9 cellular contexts compared by ENCODE assay signal in genomic region chr4:142840516-142841123, GRCh38. TPM values are rescaled to one million over a fixed set of nuclear protein-coding genes. Genes with fewer than 3 reads are reported as not detected.
DNase-seq lines count a peak whose midpoint lies in the region; ATAC-seq, FAIRE-seq and TF ChIP-seq lines count a peak whose summit lies in the region.
"Had no signal": no experiment of that assay in that cellular context is flagged by ENCODE, and none has a peak within 500 bp of the region (broad histone marks: within the 10 kb centered on the region; RNA-seq: fewer than 3 reads in every experiment).

No MANE protein-coding gene starts in this region.

- H2AFZ ChIP-seq in PC-9: no peak overlapping the region
- no peak overlapping the region for H2AFZ ChIP-seq in smooth muscle cell (ENCODE audit: low read depth)

- H4K20me1 ChIP-seq in PC-9 (ENCODE audit: insufficient read depth) (no peaks in the 10 kb centered on the region), smooth muscle cell (ENCODE audit: low read depth) (no peaks in the 10 kb centered on the region)

- intact Hi-C loops in PC-9 (cut with micrococcal nuclease; ENCODE audit: unreplicated experiment) (loop anchor here (1.0 to 10.0 kb wide), 3 partner anchors 487 to 1466 kb away; no protein-coding TSS in a partner anchor), esophagus squamous epithelium (cut with DNase I) (loop anchor here (10.0 kb wide), 3 partner anchors 486 to 1686 kb away; no protein-coding TSS in a partner anchor)

- peaks cover 53% of the 10 kb centered on the region for H3K79me2 ChIP-seq in PC-9 (ENCODE audit: low read depth)
- H3K79me2 ChIP-seq in smooth muscle cell (ENCODE audit: low read depth): no peaks in the 10 kb centered on the region

- ATAC-seq in GM19351 (IDR thresholded peaks at IDR 0.05; ENCODE audit: unreplicated experiment) (peak; percentile 51), omental fat pad (ENCODE audit: low FRiP score) (no peak), GM18519 (IDR thresholded peaks at IDR 0.05; ENCODE audit: low FRiP score, unreplicated experiment) (no peak)

- no peaks in the 10 kb centered on the region for H3F3A ChIP-seq in PC-9 (ENCODE audit: insufficient read depth, low read depth)
- no peaks in the 10 kb centered on the region for H3F3A ChIP-seq in smooth muscle cell (ENCODE audit: low read depth)

- no TSS peak for BruUV-seq in PC-9 (replicated peaks; lab: Mats Ljungman, UMichigan)

- TF ChIP-seq CTCF in PC-9 (conservative IDR thresholded peaks at IDR 0.05) (peak; percentile 77), esophagus squamous epithelium (IDR thresholded peaks at IDR 0.05) (peak in 5 of 6 experiments; percentile 27 to 66 (median 50)), smooth muscle cell (IDR thresholded peaks at IDR 0.05; ENCODE audit: borderline replicate concordance, insufficient read depth, poor library complexity, severe bottlenecking) (peak; percentile 77), omental fat pad (IDR thresholded peaks at IDR 0.05) (no peak)

- no peaks in the 10 kb centered on the region for H3K9me2 ChIP-seq in PC-9 (ENCODE audit: insufficient read depth)

- no peak overlapping the region for H3K4me3 ChIP-seq in PC-9
- no peak overlapping the region for H3K4me3 ChIP-seq in esophagus squamous epithelium
- H3K4me3 ChIP-seq in smooth muscle cell: no peak overlapping the region

- peak; percentile 99 for FAIRE-seq in A204.1 (lab: Jason Lieb, UNC)
- FAIRE-seq: GM18507 had no signal

- no peak for TF ChIP-seq POLR2A in esophagus squamous epithelium (IDR thresholded peaks at IDR 0.05)

- POLR2A ChIA-PET in PC-9 (lab: Charles Lee; ENCODE audit: unreplicated experiment): no interaction called here

- H3K36me3 ChIP-seq in PC-9 (ENCODE audit: low read depth): no peaks in the 10 kb centered on the region
- H3K36me3 ChIP-seq in esophagus squamous epithelium: no peaks in the 10 kb centered on the region
- H3K36me3 ChIP-seq in smooth muscle cell (ENCODE audit: low read depth): no peaks in the 10 kb centered on the region

- DNase-seq in PC-9: no peak
- DNase-seq in esophagus squamous epithelium (lab: John Stamatoyannopoulos, UW): no peak
- no peak for DNase-seq in smooth muscle cell (lab: John Stamatoyannopoulos, UW; ENCODE audit: unreplicated experiment)
- no peak for DNase-seq in omental fat pad (ENCODE audit: low spot score)
- no peak for DNase-seq in mucosa of gallbladder (ENCODE audit: low spot score)

- no peak overlapping the region; the same call in 1 of the 2 replicates for H3K4me2 ChIP-seq in PC-9
- no peak overlapping the region for H3K4me2 ChIP-seq in smooth muscle cell

- H3K9ac ChIP-seq in smooth muscle cell (ENCODE audit: low read depth): no peak overlapping the region

- no peaks in the 10 kb centered on the region for H3K27me3 ChIP-seq in PC-9 (ENCODE audit: insufficient read depth, low read depth)
- peaks cover 0 to 17% (median 0%) of the 10 kb centered on the region in 4 donors for H3K27me3 ChIP-seq in esophagus squamous epithelium
- H3K27me3 ChIP-seq in smooth muscle cell (ENCODE audit: low read depth): peaks cover 35% of the 10 kb centered on the region

- H3K9me3 ChIP-seq in PC-9 (ENCODE audit: insufficient read depth, low read depth) (no peaks in the 10 kb centered on the region), esophagus squamous epithelium (no peaks in the 10 kb centered on the region), smooth muscle cell (replicated peaks; ENCODE audit: low read depth) (no peaks in the 10 kb centered on the region)

- 90 to 94% methylated on average over 1 of the region's 1 CpG for WGBS in esophagus squamous epithelium, 2 donors
- WGBS in smooth muscle cell (ENCODE audit: low lambda C conversion rate): 90% methylated on average over 1 of the region's 1 CpG

- H3K4me1 ChIP-seq in PC-9 (replicated peaks; ENCODE audit: insufficient read depth) (peaks cover 22% of the 10 kb centered on the region), esophagus squamous epithelium (peaks cover 0 to 8% (median 2%) of the 10 kb centered on the region in 3 donors), smooth muscle cell (ENCODE audit: low read depth) (no peaks in the 10 kb centered on the region)

- CTCF ChIA-PET in PC-9 (lab: Charles Lee): no interaction called here

- H3K27ac ChIP-seq in PC-9 (no peak overlapping the region), esophagus squamous epithelium (no peak overlapping the region), smooth muscle cell (ENCODE audit: low read depth) (no peak overlapping the region)

RNA-seq across cellular contexts. Expression of gene INPP4B, which starts 5.5 kb away (rescaled TPM):
- total RNA-seq in PC-9 (2021) (46.9 and 53.7 TPM in 2 replicates), esophagus squamous epithelium (10 to 100 TPM; 14.3 to 49.7 (median 21.3) TPM), smooth muscle cell (10.9 and 14.6 TPM in 2 replicates), omental fat pad (10 to 100 TPM in 3 of 4 donors, 1 to 10 TPM in 1; 6.6 to 54.2 (median 14.2) TPM), mucosa of gallbladder (16.0 TPM)
- 2.0 and 6.9 TPM in 2 replicates for polyA plus RNA-seq in smooth muscle cell

Comparison
In these comparisons a context has a peak if more than half of its experiments do, and no peak if none do; other contexts are left out.
1. CTCF ChIP-seq: peak in PC-9 (single experiment), esophagus squamous epithelium (5 of 6) and smooth muscle cell (single experiment); none in omental fat pad (0 of 3).